ENCODE assay signal across 9 cellular contexts in genomic region chr18:69400976-69401474, GRCh38. TPM values are rescaled to one million over a fixed set of nuclear protein-coding genes. Genes with fewer than 3 reads are reported as not detected.
DNase-seq lines count a peak whose midpoint lies in the region; ATAC-seq and TF ChIP-seq lines count a peak whose summit lies in the region.
"Had no signal": no experiment of that assay in that cellular context is flagged by ENCODE, and none has a peak within 500 bp of the region (broad histone marks: within the 10 kb centered on the region; RNA-seq: fewer than 3 reads in every experiment).

No MANE protein-coding gene starts in this region.

- intact Hi-C loops in left ventricle myocardium inferior (cut with micrococcal nuclease) (no loop called here), sigmoid colon (cut with DNase I) (no loop called here)

- H3K9me3 ChIP-seq in left ventricle myocardium inferior (replicated peaks) (peaks cover 4% of the 10 kb centered on the region), sigmoid colon (no peaks in the 10 kb centered on the region), HAP-1 (no peaks in the 10 kb centered on the region)

- H3K4me3 Mint-ChIP-seq in activated CD8-positive, alpha-beta memory T cell treated with anti-CD3 and anti-CD28 coated beads, Interleukin-2, amount 10 ng/mL, durations not matched to agents 7 days and 5 days: no peak overlapping the region

- peak; percentile 54 to 69 for DNase-seq in NCI-H2081 (lab: John Stamatoyannopoulos, UW)
- DNase-seq in NCI-H2081 treated with DMSO at 0.1 percent for 48 hours (lab: John Stamatoyannopoulos, UW): no peak
- DNase-seq in activated CD8-positive, alpha-beta memory T cell treated with anti-CD3 and anti-CD28 coated beads, Interleukin-2, amount 10 ng/mL, durations not matched to agents 7 days and 5 days: no peak
- peak; percentile 17 for DNase-seq in left ventricle myocardium inferior
- peak; percentile 50 for DNase-seq in sigmoid colon
- DNase-seq in NCI-H446 treated with DMSO at 0.1 percent for 48 hours (lab: John Stamatoyannopoulos, UW): no peak
- DNase-seq in HAP-1 (ENCODE audit: low spot score in 2 of 2): no peak

- peaks cover 61% of the 10 kb centered on the region for H3K27me3 Mint-ChIP-seq in activated CD8-positive, alpha-beta memory T cell treated with anti-CD3 and anti-CD28 coated beads, Interleukin-2, amount 10 ng/mL, durations not matched to agents 7 days and 5 days

- TF ChIP-seq CTCF in left ventricle myocardium inferior (IDR thresholded peaks at IDR 0.05; ENCODE audit: borderline replicate concordance): no peak
- TF ChIP-seq CTCF in sigmoid colon (IDR thresholded peaks at IDR 0.05): no peak

- H3K4me1 Mint-ChIP-seq in activated CD8-positive, alpha-beta memory T cell treated with anti-CD3 and anti-CD28 coated beads, Interleukin-2, amount 10 ng/mL, durations not matched to agents 7 days and 5 days: peaks cover 11% of the 10 kb centered on the region

- no peak for TF ChIP-seq EP300 in sigmoid colon (IDR thresholded peaks at IDR 0.05)

- no peak for TF ChIP-seq POLR2A in sigmoid colon (IDR thresholded peaks at IDR 0.05)

- H3K4me1 ChIP-seq in left ventricle myocardium inferior (peaks cover 22% of the 10 kb centered on the region), sigmoid colon (peaks cover 0 to 15% (median 12%) of the 10 kb centered on the region in 4 donors), HAP-1 (no peaks in the 10 kb centered on the region)
- H3K4me1 ChIP-seq: BLaER1 had no signal

- H3K36me3 Mint-ChIP-seq in activated CD8-positive, alpha-beta memory T cell treated with anti-CD3 and anti-CD28 coated beads, Interleukin-2, amount 10 ng/mL, durations not matched to agents 7 days and 5 days: no peaks in the 10 kb centered on the region

- CTCF ChIA-PET in activated CD8-positive, alpha-beta memory T cell treated with anti-CD3 and anti-CD28 coated beads, Interleukin-2, amount 10 ng/mL, durations not matched to agents 7 days and 5 days (lab: Charles Lee): no interaction called here

- H3K27ac Mint-ChIP-seq in activated CD8-positive, alpha-beta memory T cell treated with anti-CD3 and anti-CD28 coated beads, Interleukin-2, amount 10 ng/mL, durations not matched to agents 7 days and 5 days: no peak overlapping the region

- in situ Hi-C loops in HAP-1 (cut with MboI; ENCODE audit: low sequenced_read_pairs): no loop called here

- H3K27ac ChIP-seq in left ventricle myocardium inferior (replicated peaks): peak overlapping the region; percentile 88
- peak overlapping the region; percentile 8 to 59 (median 50) for H3K27ac ChIP-seq in sigmoid colon
- H3K27ac ChIP-seq: BLaER1 had no signal

- H3K4me3 ChIP-seq in left ventricle myocardium inferior: peak overlapping the region; percentile 79
- peak overlapping the region; percentile 29 to 60 (median 54) for H3K4me3 ChIP-seq in sigmoid colon
- no peak overlapping the region for H3K4me3 ChIP-seq in HAP-1
- H3K4me3 ChIP-seq: BLaER1 had no signal

- H3K9me3 Mint-ChIP-seq in activated CD8-positive, alpha-beta memory T cell treated with anti-CD3 and anti-CD28 coated beads, Interleukin-2, amount 10 ng/mL, durations not matched to agents 7 days and 5 days (ENCODE audit: low read depth): no peaks in the 10 kb centered on the region

- WGBS in sigmoid colon, 2 donors: 2% methylated on average over 65 of the region's 65 CpGs

- ATAC-seq in activated CD8-positive, alpha-beta memory T cell treated with anti-CD3 and anti-CD28 coated beads, Interleukin-2, amount 10 ng/mL, durations not matched to agents 7 days and 5 days: peak; percentile 33
- ATAC-seq in HG03280 (IDR thresholded peaks at IDR 0.05; ENCODE audit: unreplicated experiment): no peak

- H3K27me3 ChIP-seq in left ventricle myocardium inferior (ENCODE audit: low read depth) (peaks cover 29% of the 10 kb centered on the region), sigmoid colon (peaks cover 0 to 22% (median 8%) of the 10 kb centered on the region in 3 donors), HAP-1 (ENCODE audit: low read depth) (no peaks in the 10 kb centered on the region)
- H3K27me3 ChIP-seq: BLaER1 had no signal

- H3K36me3 ChIP-seq in left ventricle myocardium inferior (no peaks in the 10 kb centered on the region), sigmoid colon (no peaks in the 10 kb centered on the region), HAP-1 (replicated peaks) (no peaks in the 10 kb centered on the region)
- H3K36me3 ChIP-seq: BLaER1 had no signal

RNA-seq across cellular contexts. Expression of gene DOK6, which starts 0.3 kb away (rescaled TPM):
- total RNA-seq in activated CD8-positive, alpha-beta memory T cell treated with anti-CD3 and anti-CD28 coated beads, Interleukin-2, amount 10 ng/mL, durations not matched to agents 7 days and 5 days: not detected
- total RNA-seq in left ventricle myocardium inferior (0.96 TPM), sigmoid colon (1 to 10 TPM in 2 of 4 donors, under 1 TPM in 2; 0.66 to 1.9 (median 1.2) TPM)
- polyA plus RNA-seq in sigmoid colon: 1 to 10 TPM in 1 of 3 donors, under 1 TPM in 2; under 0.01 to 1.8 (median 0.31) TPM

Comparison
In these comparisons a context has a peak if more than half of its experiments do, and no peak if none do; other contexts are left out.
1. DNase-seq: peak in NCI-H2081 (2 of 2), left ventricle myocardium inferior (single experiment) and sigmoid colon (single experiment); none in NCI-H2081 treated with DMSO at 0.1 percent for 48 hours (single experiment), activated CD8-positive, alpha-beta memory T cell treated with anti-CD3 and anti-CD28 coated beads, Interleukin-2, amount 10 ng/mL, durations not matched to agents 7 days and 5 days (single experiment), NCI-H446 treated with DMSO at 0.1 percent for 48 hours (single experiment) and HAP-1 (0 of 2).